8 cellular contexts compared by ENCODE assay signal in genomic region chr20:32189691-32190607, GRCh38. TPM values are rescaled to one million over a fixed set of nuclear protein-coding genes. Genes with fewer than 3 reads are reported as not detected.
DNase-seq lines count a peak whose midpoint lies in the region; ATAC-seq and TF ChIP-seq lines count a peak whose summit lies in the region.

No MANE protein-coding gene starts in this region.

- H3K36me3 Mint-ChIP-seq in CD4-positive, alpha-beta T cell (ENCODE audit: low read depth): peaks cover 12% of the 10 kb centered on the region
- peaks cover 3% of the 10 kb centered on the region for H3K36me3 Mint-ChIP-seq in neural crest cell (ENCODE audit: low read depth)

- intact Hi-C loops in CD4-positive, alpha-beta T cell (cut with DNase I, micrococcal nuclease): no loop called here

- peak overlapping the region; percentile 85 for H3K27ac Mint-ChIP-seq in CD4-positive, alpha-beta T cell
- H3K27ac Mint-ChIP-seq in neural crest cell (ENCODE audit: unreplicated experiment): peak overlapping the region; percentile 47

- peak overlapping the region; percentile 38 for H3K27ac ChIP-seq in CD4-positive, alpha-beta T cell (ENCODE audit: low read depth, low read length)

- H3K4me3 ChIP-seq in fibroblast of villous mesenchyme (ENCODE audit: low read depth, low read length): peak overlapping the region; percentile 61

- peak; percentile 67 for ATAC-seq in CD4-positive, alpha-beta T cell (ENCODE audit: poor library complexity)

- no peaks in the 10 kb centered on the region for H3K9me3 Mint-ChIP-seq in CD4-positive, alpha-beta T cell
- H3K9me3 Mint-ChIP-seq in neural crest cell: no peaks in the 10 kb centered on the region

- H3K4me1 Mint-ChIP-seq in CD4-positive, alpha-beta T cell (ENCODE audit: low read depth): peaks cover 33% of the 10 kb centered on the region
- peaks cover 36% of the 10 kb centered on the region for H3K4me1 Mint-ChIP-seq in neural crest cell

- peak overlapping the region; percentile 89 for H3K4me3 Mint-ChIP-seq in CD4-positive, alpha-beta T cell
- H3K4me3 Mint-ChIP-seq in neural crest cell: peak overlapping the region; percentile 88

- no peaks in the 10 kb centered on the region for H3K27me3 ChIP-seq in CD4-positive, alpha-beta T cell (ENCODE audit: control insufficient read depth, insufficient read depth, low read length)

- no peak for TF ChIP-seq CTCF in CD4-positive, alpha-beta T cell (IDR thresholded peaks at IDR 0.05)
- TF ChIP-seq CTCF in fibroblast of villous mesenchyme (IDR thresholded peaks at IDR 0.05; ENCODE audit: insufficient read depth, low read depth, low read length) (no peak), neural crest cell (conservative IDR thresholded peaks at IDR 0.05) (no peak)

- POLR2A ChIA-PET in CD4-positive, alpha-beta T cell (lab: Charles Lee): interaction anchor here (0.6 to 1.5 kb wide), 4 partner anchors 32 to 96 kb away, joined by 3 to 5 read pairs (median 4); partner anchors contain the start of gene TM9SF4

- peak; percentile 27 to 45 (median 28) for DNase-seq in CD4-positive, alpha-beta T cell
- peak; percentile 61 for DNase-seq in NCI-H2171 (lab: John Stamatoyannopoulos, UW)
- peak; percentile 28 for DNase-seq in activated effector memory CD4-positive, alpha-beta T cell treated with Interleukin-2 at 50 U/mL for 16 hours
- DNase-seq in fibroblast of villous mesenchyme (ENCODE audit: low read depth): no peak
- DNase-seq in neural crest cell (ENCODE audit: low read depth, low spot score): peak; percentile 77
- peak; percentile 67 for DNase-seq in ureter (ENCODE audit: low spot score)
- no peak for DNase-seq in T1000 (lab: John Stamatoyannopoulos, UW)
- no peak for DNase-seq in mesenteric fat pad (ENCODE audit: low spot score)

- no peaks in the 10 kb centered on the region for H3K9me3 ChIP-seq in CD4-positive, alpha-beta T cell (ENCODE audit: control insufficient read depth, low read length)

- CTCF ChIA-PET in CD4-positive, alpha-beta T cell (lab: Charles Lee): no interaction called here

- H3K27me3 Mint-ChIP-seq in CD4-positive, alpha-beta T cell: no peaks in the 10 kb centered on the region
- H3K27me3 Mint-ChIP-seq in neural crest cell (ENCODE audit: low read depth): no peaks in the 10 kb centered on the region

RNA-seq across cellular contexts. Expression of gene PLAGL2, which starts 17.6 kb away (rescaled TPM):
- total RNA-seq in CD4-positive, alpha-beta T cell: 10 to 100 TPM; 15.6 to 16.9 TPM
- total RNA-seq in fibroblast of villous mesenchyme: 3.9 and 4.3 TPM in 2 replicates
- total RNA-seq in neural crest cell: 70.4 and 71.1 TPM in 2 replicates
- 17.4 TPM for total RNA-seq in ureter
- 8.3 TPM for total RNA-seq in mesenteric fat pad

RNA-seq across cellular contexts. Expression of gene POFUT1, which starts 17.7 kb away (rescaled TPM):
- total RNA-seq in CD4-positive, alpha-beta T cell: 1 to 10 TPM; 7.5 to 8.8 TPM
- 43.2 and 50.1 TPM in 2 replicates for total RNA-seq in fibroblast of villous mesenchyme
- 47.5 and 51.4 TPM in 2 replicates for total RNA-seq in neural crest cell
- total RNA-seq in ureter: 55.2 TPM
- 40.9 TPM for total RNA-seq in mesenteric fat pad

Comparison
In these comparisons a context has a peak if more than half of its experiments do, and no peak if none do; other contexts are left out.
1. DNase-seq: peak in CD4-positive, alpha-beta T cell (10 of 10), NCI-H2171 (single experiment), activated effector memory CD4-positive, alpha-beta T cell treated with Interleukin-2 at 50 U/mL for 16 hours (single experiment), neural crest cell (single experiment) and ureter (single experiment); none in fibroblast of villous mesenchyme (single experiment), T1000 (single experiment) and mesenteric fat pad (single experiment).